ENCODE assay signal across 39 cellular contexts in genomic region chr4:132838244-132838643, GRCh38.
"Had no signal": no experiment of that assay in that cellular context is flagged by ENCODE, and none has a peak within 500 bp of the region (broad histone marks: within the 10 kb centered on the region; RNA-seq: fewer than 3 reads in every experiment).

No MANE protein-coding gene starts in this region.

- FAIRE-seq: astrocyte, bronchial epithelial cell had no signal

- ATAC-seq: activated naive CD4-positive, alpha-beta T cell treated with anti-CD3 and anti-CD28 coated beads, Interleukin-2, amount 50 U/mL, for 72 hours; activated naive CD8-positive, alpha-beta T cell treated with anti-CD3 and anti-CD28 coated beads, Interleukin-2, amount 50 U/mL, for 24 hours; activated T-cell treated with anti-CD3 and anti-CD28 coated beads, Interleukin-2, amount 50 U/mL, for 4 hours; activated T-cell treated with anti-CD3 and anti-CD28 coated beads, Interleukin-2, amount 50 U/mL, for 72 hours; activated T-helper 17 cell treated with anti-CD3 and anti-CD28 coated beads, Interleukin-2, amount 50 U/mL, for 72 hours; body of pancreas had no signal

- H3K4me3 Mint-ChIP-seq: activated naive CD4-positive, alpha-beta T cell treated with anti-CD3 and anti-CD28 coated beads for 36 hours; activated naive CD4-positive, alpha-beta T cell treated with anti-CD3 and anti-CD28 coated beads, Interleukin-2, amount 10 ng/mL, durations not matched to agents 7 days and 5 days; activated naive CD4-positive, alpha-beta T cell treated with anti-CD3 and anti-CD28 coated beads, Interleukin-2, amount 50 U/mL, for 24 hours; activated naive CD8-positive, alpha-beta T cell; activated naive CD8-positive, alpha-beta T cell treated with anti-CD3 and anti-CD28 coated beads for 36 hours; activated naive CD8-positive, alpha-beta T cell treated with anti-CD3 and anti-CD28 coated beads, Interleukin-2, amount 10 ng/mL, durations not matched to agents 7 days and 5 days; activated naive CD8-positive, alpha-beta T cell treated with anti-CD3 and anti-CD28 coated beads, Interleukin-2, amount 50 U/mL, for 24 hours; activated T-cell treated with anti-CD3 and anti-CD28 coated beads, Interleukin-2, amount 50 U/mL, for 24 hours; activated T-cell treated with anti-CD3 and anti-CD28 coated beads, Interleukin-2, amount 50 U/mL, for 4 hours; activated T-cell treated with anti-CD3 and anti-CD28 coated beads, Interleukin-2, amount 50 U/mL, for 72 hours; activated T-helper 1 cell treated with anti-CD3 and anti-CD28 coated beads, Interleukin-12 subunit alpha, Interleukin-12 subunit beta, Interleukin-2, Interleukin-4 antibody, amounts not matched to agents 30 ng/mL and 10 ng/mL and 1 ng/mL, durations not matched to agents 14 hours and 24 hours and 36 hours; activated T-helper 17 cell treated with anti-CD3 and anti-CD28 coated beads, Interleukin-2, amount 50 U/mL, for 72 hours; brain; central memory CD8-positive, alpha-beta T cell had no signal

- H3K36me3 ChIP-seq: adrenal gland, ascending aorta, brain microvascular endothelial cell, breast epithelium, cardiac muscle cell had no signal

- H3K9me3 Mint-ChIP-seq: central memory CD8-positive, alpha-beta T cell had no signal

- H3K4me3 ChIP-seq: adrenal gland, ascending aorta, body of pancreas, breast epithelium, cardiac muscle cell had no signal

- H3K27me3 Mint-ChIP-seq: activated naive CD4-positive, alpha-beta T cell treated with anti-CD3 and anti-CD28 coated beads, Interleukin-2, amount 10 ng/mL, durations not matched to agents 7 days and 5 days; activated naive CD4-positive, alpha-beta T cell treated with anti-CD3 and anti-CD28 coated beads, Interleukin-2, amount 50 U/mL, for 24 hours; activated naive CD8-positive, alpha-beta T cell; activated naive CD8-positive, alpha-beta T cell treated with anti-CD3 and anti-CD28 coated beads for 36 hours; activated naive CD8-positive, alpha-beta T cell treated with anti-CD3 and anti-CD28 coated beads, Interleukin-2, amount 10 ng/mL, durations not matched to agents 7 days and 5 days; activated naive CD8-positive, alpha-beta T cell treated with anti-CD3 and anti-CD28 coated beads, Interleukin-2, amount 50 U/mL, for 24 hours; activated T-cell treated with anti-CD3 and anti-CD28 coated beads, Interleukin-2, amount 50 U/mL, for 24 hours; activated T-helper 17 cell treated with anti-CD3 and anti-CD28 coated beads, Interleukin-2, amount 50 U/mL, for 72 hours; central memory CD8-positive, alpha-beta T cell had no signal

- H3K27ac Mint-ChIP-seq: activated naive CD4-positive, alpha-beta T cell treated with anti-CD3 and anti-CD28 coated beads for 36 hours; activated naive CD4-positive, alpha-beta T cell treated with anti-CD3 and anti-CD28 coated beads, Interleukin-2, amount 10 ng/mL, durations not matched to agents 7 days and 5 days; activated naive CD4-positive, alpha-beta T cell treated with anti-CD3 and anti-CD28 coated beads, Interleukin-2, amount 50 U/mL, for 24 hours; activated naive CD4-positive, alpha-beta T cell treated with anti-CD3 and anti-CD28 coated beads, Interleukin-2, amount 50 U/mL, for 72 hours; activated naive CD8-positive, alpha-beta T cell; activated naive CD8-positive, alpha-beta T cell treated with anti-CD3 and anti-CD28 coated beads for 36 hours; activated naive CD8-positive, alpha-beta T cell treated with anti-CD3 and anti-CD28 coated beads, Interleukin-2, amount 10 ng/mL, durations not matched to agents 7 days and 5 days; activated naive CD8-positive, alpha-beta T cell treated with anti-CD3 and anti-CD28 coated beads, Interleukin-2, amount 50 U/mL, for 24 hours; activated T-cell treated with anti-CD3 and anti-CD28 coated beads, Interleukin-2, amount 50 U/mL, for 24 hours; activated T-cell treated with anti-CD3 and anti-CD28 coated beads, Interleukin-2, amount 50 U/mL, for 72 hours; activated T-helper 1 cell treated with anti-CD3 and anti-CD28 coated beads, Interleukin-12 subunit alpha, Interleukin-12 subunit beta, Interleukin-2, Interleukin-4 antibody, amounts not matched to agents 30 ng/mL and 10 ng/mL and 1 ng/mL, durations not matched to agents 14 hours and 24 hours and 36 hours; activated T-helper 17 cell treated with anti-CD3 and anti-CD28 coated beads, Interleukin-2, amount 50 U/mL, for 72 hours; activated T-helper 2 cell treated with anti-CD3 and anti-CD28 coated beads, Interferon-gamma antibody, Interleukin-2, Interleukin-4, amounts not matched to agents 10 μg/mL and 5 μg/mL and 100 μg/mL, durations not matched to agents 14 hours and 24 hours and 36 hours; brain had no signal

- H3K36me3 Mint-ChIP-seq: activated naive CD4-positive, alpha-beta T cell treated with anti-CD3 and anti-CD28 coated beads, Interleukin-2, amount 10 ng/mL, durations not matched to agents 7 days and 5 days; activated naive CD4-positive, alpha-beta T cell treated with anti-CD3 and anti-CD28 coated beads, Interleukin-2, amount 50 U/mL, for 24 hours; activated naive CD8-positive, alpha-beta T cell; activated naive CD8-positive, alpha-beta T cell treated with anti-CD3 and anti-CD28 coated beads for 36 hours; activated naive CD8-positive, alpha-beta T cell treated with anti-CD3 and anti-CD28 coated beads, Interleukin-2, amount 10 ng/mL, durations not matched to agents 7 days and 5 days had no signal

- H3K27me3 ChIP-seq: adrenal gland, ascending aorta, body of pancreas, brain microvascular endothelial cell, breast epithelium, cardiac muscle cell had no signal

- H3K4me1 Mint-ChIP-seq: activated naive CD4-positive, alpha-beta T cell treated with anti-CD3 and anti-CD28 coated beads, Interleukin-2, amount 10 ng/mL, durations not matched to agents 7 days and 5 days; activated naive CD4-positive, alpha-beta T cell treated with anti-CD3 and anti-CD28 coated beads, Interleukin-2, amount 50 U/mL, for 24 hours; activated naive CD8-positive, alpha-beta T cell treated with anti-CD3 and anti-CD28 coated beads for 36 hours; activated naive CD8-positive, alpha-beta T cell treated with anti-CD3 and anti-CD28 coated beads, Interleukin-2, amount 10 ng/mL, durations not matched to agents 7 days and 5 days; activated naive CD8-positive, alpha-beta T cell treated with anti-CD3 and anti-CD28 coated beads, Interleukin-2, amount 50 U/mL, for 24 hours; activated T-helper 17 cell treated with anti-CD3 and anti-CD28 coated beads, Interleukin-2, amount 50 U/mL, for 72 hours; brain; central memory CD8-positive, alpha-beta T cell had no signal

- DNase-seq: activated effector memory CD4-positive, alpha-beta T cell treated with anti-CD3 and anti-CD28 coated beads, Interleukin-2, amount 50 U/mL, for 16 hours; activated effector memory CD4-positive, alpha-beta T cell treated with Interleukin-2 at 50 U/mL for 16 hours; activated gamma-delta T cell; activated gamma-delta T cell treated with Interleukin-2 at 50 U/mL for 16 hours; activated naive CD4-positive, alpha-beta T cell; activated naive CD4-positive, alpha-beta T cell treated with anti-CD3 and anti-CD28 coated beads for 36 hours; activated naive CD4-positive, alpha-beta T cell treated with anti-CD3 and anti-CD28 coated beads, Interleukin-2, amount 10 ng/mL, durations not matched to agents 7 days and 5 days; activated naive CD4-positive, alpha-beta T cell treated with anti-CD3 and anti-CD28 coated beads, Interleukin-2, amount 50 U/mL, for 16 hours; activated naive CD4-positive, alpha-beta T cell treated with Interleukin-2 at 50 U/mL for 16 hours; activated naive CD8-positive, alpha-beta T cell treated with anti-CD3 and anti-CD28 coated beads for 36 hours; activated naive CD8-positive, alpha-beta T cell treated with anti-CD3 and anti-CD28 coated beads, Interleukin-2, amount 10 ng/mL, durations not matched to agents 7 days and 5 days; activated naive CD8-positive, alpha-beta T cell treated with anti-CD3 and anti-CD28 coated beads, Interleukin-2, amount 50 U/mL, for 24 hours; activated T-cell treated with anti-CD3 and anti-CD28 coated beads, Interleukin-2, amount 50 U/mL, for 1 hour; activated T-cell treated with anti-CD3 and anti-CD28 coated beads, Interleukin-2, amount 50 U/mL, for 24 hours; activated T-cell treated with anti-CD3 and anti-CD28 coated beads, Interleukin-2, amount 50 U/mL, for 4 hours; activated T-cell treated with anti-CD3 and anti-CD28 coated beads, Interleukin-2, amount 50 U/mL, for 48 hours; activated T-cell treated with anti-CD3 and anti-CD28 coated beads, Interleukin-2, amount 50 U/mL, for 72 hours; adrenal gland; amniotic stem cell; amygdala; anterior cingulate cortex; body of pancreas; brain microvascular endothelial cell; caudate nucleus; central memory CD4-positive, alpha-beta T cell; cerebellar nuclear complex had no signal

- H3K27ac ChIP-seq: adrenal gland, ascending aorta, body of pancreas, brain microvascular endothelial cell, breast epithelium, cardiac muscle cell had no signal

- H3K4me1 ChIP-seq: adrenal gland, ascending aorta, body of pancreas, breast epithelium had no signal
